ENCODE assay signal across 8 cellular contexts in the genomic region with DNA sequence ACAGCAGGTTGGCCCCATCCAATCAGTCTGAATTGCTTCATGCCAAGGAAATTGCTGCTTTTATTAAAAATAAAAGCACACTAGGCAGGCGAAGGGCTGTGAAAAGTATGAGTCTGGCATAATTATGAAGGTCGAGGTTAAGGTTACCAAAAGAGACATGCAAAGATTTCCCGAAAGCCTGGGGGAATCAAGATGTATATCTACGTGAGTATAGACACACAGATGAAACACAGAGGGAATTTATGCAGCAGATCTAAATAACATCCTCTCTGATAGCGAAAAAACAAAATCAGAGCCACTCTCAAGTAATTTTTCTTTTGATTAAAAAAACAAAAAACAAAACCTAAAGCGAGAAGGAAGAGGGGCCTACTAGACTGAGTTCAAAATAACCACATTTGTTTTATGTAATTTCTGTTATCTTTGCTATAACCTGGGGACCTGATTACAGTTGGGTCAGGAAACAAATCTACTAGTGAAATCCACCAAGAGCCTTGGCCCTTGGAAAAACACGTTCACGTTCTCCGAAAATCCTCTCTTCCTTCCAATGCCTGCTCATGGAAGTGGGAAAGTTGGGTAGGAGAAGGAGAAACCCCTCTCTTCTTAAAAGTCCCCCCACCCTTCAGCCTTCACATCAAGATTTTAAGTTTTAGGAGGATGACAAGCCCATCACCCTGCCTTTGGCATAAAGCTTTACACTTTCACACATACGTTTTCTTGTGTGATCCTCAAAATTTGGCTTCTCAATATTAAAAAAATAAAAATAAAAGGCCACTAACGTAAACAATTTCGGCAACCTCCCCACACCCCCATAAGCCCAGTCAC. TPM values are rescaled to one million over a fixed set of nuclear protein-coding genes. Genes with fewer than 3 reads are reported as not detected.
DNase-seq lines count a peak whose midpoint lies in the region; ATAC-seq, FAIRE-seq and TF ChIP-seq lines count a peak whose summit lies in the region.

No MANE protein-coding gene starts in this region.

- H3K4me3 ChIP-seq in GM12875 (ENCODE audit: low read depth, low read length) (peak overlapping the region; percentile 86), WERI-Rb-1 (ENCODE audit: low read depth, low read length) (peak overlapping the region; percentile 94), sigmoid colon (peak overlapping the region; percentile 79 to 98 (median 84))

- peaks cover 10% of the 10 kb centered on the region for H3K36me3 ChIP-seq in WERI-Rb-1
- no peaks in the 10 kb centered on the region for H3K36me3 ChIP-seq in sigmoid colon

- intact Hi-C loops in sigmoid colon (cut with DNase I) = loop anchor here (2.0 to 10.0 kb wide), 5 partner anchors 80 to 1177 kb away; partner anchors contain the start of genes APLF, FBXO48, GFPT1 and GMCL1

- 43 to 64% methylated on average over 12 of the region's 12 CpGs for WGBS in sigmoid colon, 2 donors

- H3K27me3 ChIP-seq in WERI-Rb-1 (ENCODE audit: insufficient read depth, low read depth, severe bottlenecking) = no peaks in the 10 kb centered on the region
- H3K27me3 ChIP-seq in foreskin keratinocyte = no peaks in the 10 kb centered on the region
- H3K27me3 ChIP-seq in sigmoid colon = no peaks in the 10 kb centered on the region

- DNase-seq in WERI-Rb-1 (no peak), foreskin keratinocyte (no peak), sigmoid colon (no peak), NCI-H1092 (lab: John Stamatoyannopoulos, UW) (no peak), NCI-H82 treated with DMSO at 0.1 percent for 48 hours (lab: John Stamatoyannopoulos, UW; ENCODE audit: unreplicated experiment) (no peak), H54 (ENCODE audit: insufficient read length, low spot score) (no peak)

- ATAC-seq in foreskin keratinocyte (no peak), GM18520 (IDR thresholded peaks at IDR 0.05; ENCODE audit: unreplicated experiment) (no peak)

- no peak for TF ChIP-seq CTCF in GM12875 (IDR thresholded peaks at IDR 0.05; ENCODE audit: borderline replicate concordance, insufficient read depth, low read depth, low read length)
- TF ChIP-seq CTCF in WERI-Rb-1 (IDR thresholded peaks at IDR 0.05; ENCODE audit: low read depth, low read length) = no peak
- no peak for TF ChIP-seq CTCF in foreskin keratinocyte (conservative IDR thresholded peaks at IDR 0.05)
- no peak for TF ChIP-seq CTCF in sigmoid colon (IDR thresholded peaks at IDR 0.05)

- H3K9me3 ChIP-seq in WERI-Rb-1 (ENCODE audit: severe bottlenecking) = no peaks in the 10 kb centered on the region
- H3K9me3 ChIP-seq in sigmoid colon = no peaks in the 10 kb centered on the region

- H3K4me1 ChIP-seq in foreskin keratinocyte (peaks cover 5% of the 10 kb centered on the region), sigmoid colon (peaks cover 0 to 55% (median 41%) of the 10 kb centered on the region in 4 donors)

- FAIRE-seq in H54 (lab: Jason Lieb, UNC) = no peak

- H3K27ac ChIP-seq in WERI-Rb-1 = no peak overlapping the region
- peak overlapping the region; percentile 89 for H3K27ac ChIP-seq in foreskin keratinocyte
- H3K27ac ChIP-seq in sigmoid colon = peak overlapping the region; percentile 15 to 97 (median 92)

- TF ChIP-seq EP300 in sigmoid colon (IDR thresholded peaks at IDR 0.05) = no peak

- TF ChIP-seq POLR2A in sigmoid colon (IDR thresholded peaks at IDR 0.05) (no peak), H54 (IDR thresholded peaks at IDR 0.05; ENCODE audit: low read depth, low read length) (no peak)

RNA-seq across cellular contexts. Expression of gene AAK1, which starts 1.4 kb away (rescaled TPM):
- total RNA-seq in foreskin keratinocyte = 33.0 and 33.6 TPM in 2 replicates
- 6.6 and 7.3 TPM in 2 replicates for polyA plus RNA-seq in foreskin keratinocyte
- total RNA-seq in sigmoid colon = 10 to 100 TPM; 20.7 to 35.7 (median 22.9) TPM
- polyA plus RNA-seq in sigmoid colon = 10 to 100 TPM in 2 of 3 donors, 1 to 10 TPM in 1; 5.4 to 19.5 (median 11.3) TPM
